Comparison of ENCODE assay signal across 1 cellular context in genomic region chr14:68580096-68580640, GRCh38.
TF ChIP-seq lines count a peak whose summit lies in the region.

No MANE protein-coding gene starts in this region.

TF ChIP-seq in SK-N-SH, 30 proteins besides CTCF, POLR2A, EP300 and RAD21:
- TF ChIP-seq SIN3A (IDR thresholded peaks at IDR 0.05; ENCODE audit: borderline replicate concordance, low read depth, low read length) (no peak), FOXM1 (IDR thresholded peaks at IDR 0.05; ENCODE audit: low read depth) (no peak), USF2 (IDR thresholded peaks at IDR 0.05; ENCODE audit: borderline replicate concordance, low read depth, low read length) (no peak)
TF ChIP-seq in SK-N-SH: peak in this region for 0.
